14 cellular contexts compared by ENCODE assay signal in the genomic region with DNA sequence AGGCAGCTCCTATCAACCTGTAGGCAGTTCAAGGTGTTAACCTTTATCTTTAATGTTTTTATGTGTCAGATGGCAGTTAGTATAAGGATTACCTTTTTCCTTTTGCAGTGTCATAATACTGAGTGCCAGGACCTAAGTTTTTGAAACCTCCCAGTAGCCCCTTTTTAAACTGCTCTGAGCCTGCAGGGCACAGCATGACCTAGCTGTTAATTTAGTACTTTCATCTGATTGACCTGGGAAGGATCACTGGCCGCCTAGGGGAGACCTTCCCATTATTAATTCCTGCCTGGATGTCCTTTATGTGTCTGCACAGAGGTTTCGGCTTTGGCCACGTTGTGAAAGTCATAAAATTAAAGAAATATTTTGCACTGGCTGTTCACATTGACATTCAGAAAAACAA.
DNase-seq lines count a peak whose midpoint lies in the region; ATAC-seq and TF ChIP-seq lines count a peak whose summit lies in the region.
"Had no signal": no experiment of that assay in that cellular context is flagged by ENCODE, and none has a peak within 500 bp of the region (broad histone marks: within the 10 kb centered on the region; RNA-seq: fewer than 3 reads in every experiment).

No MANE protein-coding gene starts in this region.

- H3K79me1 ChIP-seq in mesendoderm (ENCODE audit: low read length) = no peaks in the 10 kb centered on the region

- TF ChIP-seq CTCF in WTC11 (IDR thresholded peaks at IDR 0.05) (no peak), upper lobe of left lung (IDR thresholded peaks at IDR 0.05) (no peak)

- H3K27ac ChIP-seq in HUES48 (ENCODE audit: low read depth, low read length) (peak overlapping the region; percentile 59), mesendoderm (ENCODE audit: low read depth, low read length) (peak overlapping the region; percentile 51), upper lobe of left lung (no peak overlapping the region)
- H3K27ac ChIP-seq: C4-2B had no signal

- H4K8ac ChIP-seq in mesendoderm (ENCODE audit: low read depth, low read length) = peak overlapping the region; percentile 39

- H3K27me3 Mint-ChIP-seq in WTC11 (ENCODE audit: low read depth) = no peaks in the 10 kb centered on the region
- peaks cover 10% of the 10 kb centered on the region for H3K27me3 Mint-ChIP-seq in T-helper 17 cell
- H3K27me3 Mint-ChIP-seq: B cell had no signal

- H3K27me3 ChIP-seq in HUES48 (ENCODE audit: control insufficient read depth, insufficient read depth, low read length) (no peaks in the 10 kb centered on the region), mesendoderm (ENCODE audit: insufficient read depth, low read length, poor library complexity) (no peaks in the 10 kb centered on the region), upper lobe of left lung (no peaks in the 10 kb centered on the region)

- peaks cover 18% of the 10 kb centered on the region for H3K4me1 ChIP-seq in HUES48 (ENCODE audit: control insufficient read depth, insufficient read depth, low read length)
- peaks cover 8% of the 10 kb centered on the region for H3K4me1 ChIP-seq in mesendoderm (ENCODE audit: control insufficient read depth, low read depth, low read length)
- H3K4me1 ChIP-seq in upper lobe of left lung = no peaks in the 10 kb centered on the region

- TF ChIP-seq EP300 in upper lobe of left lung (IDR thresholded peaks at IDR 0.05) = no peak

- H2BK15ac ChIP-seq in mesendoderm (replicated peaks; ENCODE audit: low read depth) = no peak overlapping the region

- H3K18ac ChIP-seq in mesendoderm (ENCODE audit: low read length) = no peak overlapping the region

- no peak for TF ChIP-seq POLR2A in upper lobe of left lung (IDR thresholded peaks at IDR 0.05)

- no peak overlapping the region for H2BK5ac ChIP-seq in mesendoderm (ENCODE audit: low read length)

- H2BK120ac ChIP-seq in mesendoderm (ENCODE audit: low read depth, low read length) = peak overlapping the region; percentile 12

- no peak overlapping the region for H3K4ac ChIP-seq in mesendoderm (ENCODE audit: low read depth, low read length)

- H3K4me3 Mint-ChIP-seq in WTC11 (no peak overlapping the region), T-helper 17 cell (no peak overlapping the region)
- H3K4me3 Mint-ChIP-seq: B cell; CD4-positive, alpha-beta memory T cell had no signal

- no peaks in the 10 kb centered on the region for H3K79me2 ChIP-seq in mesendoderm (ENCODE audit: control insufficient read depth, insufficient read depth, low read length)

- DNase-seq in WTC11 (ENCODE audit: low spot score) (no peak), mesendoderm (peak; percentile 29), T-helper 17 cell (no peak), SK-N-DZ (ENCODE audit: low spot score) (no peak), middle frontal gyrus (ENCODE audit: extremely low spot score, low spot score) (no peak), upper lobe of left lung (no peak)
- DNase-seq: CD4-positive, alpha-beta memory T cell; DMS79 treated with DMSO at 0.1 percent for 48 hours; EL; GOT3; H9 had no signal

- H3K56ac ChIP-seq in mesendoderm (ENCODE audit: low read length) = no peak overlapping the region

- H3K9me3 Mint-ChIP-seq in WTC11 = no peaks in the 10 kb centered on the region
- H3K9me3 Mint-ChIP-seq: CD4-positive, alpha-beta memory T cell; H9 had no signal

- H3K4me3 ChIP-seq in HUES48 (ENCODE audit: low read depth, low read length) = no peak overlapping the region
- H3K4me3 ChIP-seq in mesendoderm (ENCODE audit: low read length) = no peak overlapping the region
- H3K4me3 ChIP-seq in upper lobe of left lung = no peak overlapping the region

- POLR2A ChIA-PET in WTC11 (lab: Charles Lee) = interaction anchor here (0.6 to 0.7 kb wide), 3 partner anchors 502 to 596 kb away, joined by 3 to 6 read pairs (median 4); no protein-coding TSS in a partner anchor

- H3K27ac Mint-ChIP-seq in WTC11 = peak overlapping the region; percentile 56; the same call in 1 of the 2 replicates
- H3K27ac Mint-ChIP-seq in T-helper 17 cell = no peak overlapping the region
- H3K27ac Mint-ChIP-seq: B cell; CD4-positive, alpha-beta memory T cell had no signal

- no peak overlapping the region for H3K23ac ChIP-seq in mesendoderm (ENCODE audit: low read length)

- WGBS in mesendoderm (ENCODE audit: extremely low coverage, insufficient coverage, low lambda C conversion rate) = no CpG with 5 or more reads among the region's 3 CpGs
- WGBS in upper lobe of left lung, 2 donors = 76 to 90% methylated on average over 3 of the region's 3 CpGs

- H2AK5ac ChIP-seq in mesendoderm (ENCODE audit: low read length) = no peak overlapping the region

- peaks cover 28% of the 10 kb centered on the region for H3K4me1 Mint-ChIP-seq in WTC11
- peaks cover 2% of the 10 kb centered on the region for H3K4me1 Mint-ChIP-seq in T-helper 17 cell

- ATAC-seq in WTC11 (peak; percentile 48), T-helper 17 cell (no peak), upper lobe of left lung (ENCODE audit: low FRiP score in 2 of 2) (no peak)

- no peak overlapping the region for H4K5ac ChIP-seq in mesendoderm (ENCODE audit: low read length)

- no peak overlapping the region for H3K9ac ChIP-seq in HUES48 (ENCODE audit: low read depth, low read length)
- peak overlapping the region; percentile 4 for H3K9ac ChIP-seq in mesendoderm (ENCODE audit: low read length)

- CTCF ChIA-PET in WTC11 (lab: Charles Lee) = interaction anchor here (0.8 to 1.1 kb wide), 2 partner anchors 46 to 669 kb away, joined by 3 read pairs; no protein-coding TSS in a partner anchor

- H3K36me3 Mint-ChIP-seq in WTC11 (no peaks in the 10 kb centered on the region), T-helper 17 cell (ENCODE audit: low read depth) (peaks cover 2% of the 10 kb centered on the region)
- H3K36me3 Mint-ChIP-seq: CD4-positive, alpha-beta memory T cell had no signal

- H3K9me3 ChIP-seq in HUES48 (ENCODE audit: control insufficient read depth, insufficient read depth, low read length) (no peaks in the 10 kb centered on the region), T-helper 17 cell (ENCODE audit: control insufficient read depth, low read length, poor library complexity, severe bottlenecking) (no peaks in the 10 kb centered on the region), upper lobe of left lung (no peaks in the 10 kb centered on the region)

- H3K36me3 ChIP-seq in HUES48 (ENCODE audit: control insufficient read depth, insufficient read depth, low read length) (no peaks in the 10 kb centered on the region), mesendoderm (ENCODE audit: control insufficient read depth, insufficient read depth, low read length) (no peaks in the 10 kb centered on the region), upper lobe of left lung (no peaks in the 10 kb centered on the region)

- no peak overlapping the region for H3K4me2 ChIP-seq in mesendoderm (ENCODE audit: low read length)

TF ChIP-seq in WTC11, 78 proteins besides CTCF, POLR2A, EP300 and RAD21 (continues in another document):
- TF ChIP-seq ZNF425 (CRISPR knock-in tag; conservative IDR thresholded peaks at IDR 0.05) (no peak), NFYB (CRISPR knock-in tag; conservative IDR thresholded peaks at IDR 0.05; ENCODE audit: low read depth) (no peak), ZNF317 (CRISPR knock-in tag; IDR thresholded peaks at IDR 0.05; ENCODE audit: borderline replicate concordance, low read depth) (no peak), FOXP4 (CRISPR knock-in tag; IDR thresholded peaks at IDR 0.05) (no peak), NR3C1 (CRISPR knock-in tag; conservative IDR thresholded peaks at IDR 0.05; ENCODE audit: low read depth) (no peak), FOXP1 (CRISPR knock-in tag; IDR thresholded peaks at IDR 0.05; ENCODE audit: borderline replicate concordance) (no peak), GRHL2 (CRISPR knock-in tag; IDR thresholded peaks at IDR 0.05; ENCODE audit: insufficient replicate concordance, severe bottlenecking) (no peak)

Comparison
In these comparisons a context has a peak if more than half of its experiments do, and no peak if none do; other contexts are left out.
1. H3K27ac ChIP-seq: peak in HUES48 (single experiment) and mesendoderm (single experiment); none in upper lobe of left lung (0 of 4).